ENCODE assay signal across 15 cellular contexts in the genomic region with DNA sequence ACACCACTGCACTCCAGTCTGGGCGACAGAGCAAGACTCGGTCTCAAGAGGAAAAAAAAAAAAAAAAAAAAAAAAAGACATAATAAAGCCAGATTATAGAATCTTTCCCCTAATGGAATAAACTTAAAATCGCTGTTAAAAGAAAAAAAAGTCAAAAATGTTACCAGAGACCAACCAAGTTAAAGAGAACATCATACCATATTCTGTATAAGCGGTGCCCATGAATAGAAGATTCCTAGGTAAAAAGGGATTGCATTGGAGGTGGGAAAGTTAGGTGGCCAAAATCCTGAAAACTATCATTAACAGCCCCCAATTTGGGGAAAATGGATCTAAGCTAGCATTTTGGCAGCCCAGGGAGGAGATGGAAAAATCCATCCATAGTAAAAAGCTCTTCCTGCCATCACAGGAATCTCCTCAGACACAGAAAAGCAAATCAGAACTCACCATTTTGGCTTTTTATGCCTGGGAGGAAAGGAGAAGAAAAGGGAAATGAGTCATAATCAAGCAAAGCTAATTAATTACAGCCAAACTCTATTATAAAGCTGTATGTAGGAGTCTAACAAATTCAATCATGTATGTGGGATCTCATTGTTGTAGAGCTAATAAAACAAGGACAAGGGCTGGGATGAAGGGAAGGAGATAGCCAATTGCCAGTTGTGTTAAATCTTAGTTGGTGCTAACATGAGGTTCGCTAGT.
DNase-seq lines count a peak whose midpoint lies in the region; ATAC-seq and TF ChIP-seq lines count a peak whose summit lies in the region.
"Had no signal": no experiment of that assay in that cellular context is flagged by ENCODE, and none has a peak within 500 bp of the region (broad histone marks: within the 10 kb centered on the region; RNA-seq: fewer than 3 reads in every experiment).

No MANE protein-coding gene starts in this region.

- peak; percentile 59 for DNase-seq in A673 (ENCODE audit: low spot score)
- DNase-seq in HFFc6 = no peak
- no peak for DNase-seq in endodermal cell
- peak; percentile 17 for DNase-seq in osteoblast (ENCODE audit: insufficient read length, low spot score, missing footprints)
- DNase-seq in T-cell = no peak
- no peak for DNase-seq in H7
- DNase-seq: AML-193; Caco-2; CD8-positive, alpha-beta memory T cell; IMR-90; KBM-7 had no signal

- H3K4me3 Mint-ChIP-seq in HFFc6 = no peak overlapping the region
- no peak overlapping the region for H3K4me3 Mint-ChIP-seq in endodermal cell
- no peak overlapping the region for H3K4me3 Mint-ChIP-seq in T-cell
- H3K4me3 Mint-ChIP-seq: CD8-positive, alpha-beta memory T cell had no signal

- no peaks in the 10 kb centered on the region for H3K9me3 ChIP-seq in A673 (ENCODE audit: low read depth, low read length, poor library complexity, severe bottlenecking)
- peaks cover 5% of the 10 kb centered on the region for H3K9me3 ChIP-seq in endodermal cell (ENCODE audit: control insufficient read depth, low read length)
- no peaks in the 10 kb centered on the region for H3K9me3 ChIP-seq in osteoblast (ENCODE audit: low read depth, low read length)
- H3K9me3 ChIP-seq: Caco-2, HAP-1 had no signal

- H3K27ac ChIP-seq in A673 (ENCODE audit: low read depth, low read length, poor library complexity, severe bottlenecking) (no peak overlapping the region), endodermal cell (ENCODE audit: low read depth, low read length) (no peak overlapping the region), osteoblast (ENCODE audit: low read depth, low read length) (no peak overlapping the region)
- H3K27ac ChIP-seq: 22Rv1, BLaER1 had no signal

- POLR2A ChIA-PET in A673 (lab: Charles Lee; ENCODE audit: low non-redundant PET) (no interaction called here), T-cell (lab: Charles Lee) (no interaction called here)

- H3K4me3 ChIP-seq in A673 (ENCODE audit: low read depth, low read length, poor library complexity, severe bottlenecking) = no peak overlapping the region
- peak overlapping the region; percentile 53 for H3K4me3 ChIP-seq in endodermal cell (ENCODE audit: low read length)
- no peak overlapping the region for H3K4me3 ChIP-seq in osteoblast (ENCODE audit: insufficient read depth, low read length)
- no peak overlapping the region for H3K4me3 ChIP-seq in H7 (ENCODE audit: insufficient read depth, low read depth, low read length)
- H3K4me3 ChIP-seq: BLaER1, HAP-1 had no signal

- H3K27ac Mint-ChIP-seq in HFFc6 (peak overlapping the region; percentile 2; the same call in 1 of the 2 replicates), endodermal cell (peak overlapping the region; percentile 15), T-cell (no peak overlapping the region)

- intact Hi-C loops in A673 (cut with micrococcal nuclease; ENCODE audit: unreplicated experiment) = no loop called here

- H3K4me1 Mint-ChIP-seq in HFFc6 (ENCODE audit: low read depth) (peaks cover 46% of the 10 kb centered on the region), endodermal cell (peaks cover 44% of the 10 kb centered on the region), T-cell (no peaks in the 10 kb centered on the region)

- H3K27me3 ChIP-seq in A673 (replicated peaks; ENCODE audit: insufficient read depth, low read depth, low read length, poor library complexity) (no peaks in the 10 kb centered on the region), endodermal cell (ENCODE audit: control insufficient read depth, insufficient read depth, low read length, poor library complexity, severe bottlenecking) (no peaks in the 10 kb centered on the region), osteoblast (ENCODE audit: insufficient read depth, low read length) (no peaks in the 10 kb centered on the region), H7 (ENCODE audit: control insufficient read depth, insufficient read depth, low read length) (no peaks in the 10 kb centered on the region)
- H3K27me3 ChIP-seq: BLaER1 had no signal

- H3K4me1 ChIP-seq in A673 (ENCODE audit: insufficient read depth, low read length, poor library complexity, severe bottlenecking) (peaks cover 4% of the 10 kb centered on the region), endodermal cell (ENCODE audit: control insufficient read depth, insufficient read depth, low read length) (peaks cover 7% of the 10 kb centered on the region), osteoblast (ENCODE audit: insufficient read depth, low read length) (no peaks in the 10 kb centered on the region)
- H3K4me1 ChIP-seq: BLaER1, Caco-2, HAP-1 had no signal

- no peak for ATAC-seq in T-cell (replicated peaks in 1 of 4)
- no peak for ATAC-seq in GM19328 (IDR thresholded peaks at IDR 0.05; ENCODE audit: unreplicated experiment)

- H4K20me1 ChIP-seq in osteoblast (ENCODE audit: insufficient read depth, low read length) = no peaks in the 10 kb centered on the region
- H4K20me1 ChIP-seq: BLaER1 had no signal

- H3K9me3 Mint-ChIP-seq in HFFc6 (peaks cover 5% of the 10 kb centered on the region; the same call in 1 of the 2 replicates), endodermal cell (no peaks in the 10 kb centered on the region), T-cell (peaks cover 0 to 6% (median 0%) of the 10 kb centered on the region in 3 donors)

- H3K27me3 Mint-ChIP-seq in HFFc6 (ENCODE audit: insufficient read depth) = no peaks in the 10 kb centered on the region; the same call in 1 of the 2 replicates
- H3K27me3 Mint-ChIP-seq in endodermal cell (ENCODE audit: insufficient read depth) = no peaks in the 10 kb centered on the region
- no peaks in the 10 kb centered on the region for H3K27me3 Mint-ChIP-seq in T-cell

- TF ChIP-seq CTCF in A673 (conservative IDR thresholded peaks at IDR 0.05; ENCODE audit: low read depth, low read length) = no peak
- TF ChIP-seq CTCF in HFFc6 (IDR thresholded peaks at IDR 0.05) = no peak
- no peak for TF ChIP-seq CTCF in endodermal cell (conservative IDR thresholded peaks at IDR 0.05)
- no peak for TF ChIP-seq CTCF in osteoblast (IDR thresholded peaks at IDR 0.05; ENCODE audit: extremely low read depth, low read depth, low read length)

- H2AFZ ChIP-seq in osteoblast (ENCODE audit: low read length) = no peak overlapping the region

- BruUV-seq in A673 (replicated peaks; lab: Mats Ljungman, UMichigan) = no TSS peak

- H3K4me2 ChIP-seq in osteoblast (ENCODE audit: insufficient read depth, low read length) = no peak overlapping the region
- H3K4me2 ChIP-seq: BLaER1 had no signal

- no peak overlapping the region for H3K9ac ChIP-seq in endodermal cell (ENCODE audit: extremely low read depth, low read length, poor library complexity, severe bottlenecking)
- H3K9ac ChIP-seq: BLaER1 had no signal

- H3K36me3 ChIP-seq in A673 (ENCODE audit: insufficient read depth, low read length, poor library complexity, severe bottlenecking) (no peaks in the 10 kb centered on the region), endodermal cell (ENCODE audit: control insufficient read depth, insufficient read depth, low read length) (no peaks in the 10 kb centered on the region), osteoblast (ENCODE audit: insufficient read depth, low read length) (no peaks in the 10 kb centered on the region), H7 (replicated peaks; ENCODE audit: control insufficient read depth, insufficient read depth, low read length) (no peaks in the 10 kb centered on the region)
- H3K36me3 ChIP-seq: HAP-1 had no signal

- CTCF ChIA-PET in A673 (lab: Charles Lee) (interaction anchor here (0.7 kb wide), 1 partner anchor 12 kb away, joined by 5 read pairs; no protein-coding TSS in a partner anchor), T-cell (lab: Charles Lee) (no interaction called here)

- WGBS in endodermal cell (ENCODE audit: insufficient coverage in 1 of 2, insufficient read length in 1 of 2), 2 experiments = 97 to 100% methylated on average over 1 to 4 of the region's 5 CpGs

- peaks cover 19% of the 10 kb centered on the region for H3K36me3 Mint-ChIP-seq in HFFc6 (ENCODE audit: low read depth)
- peaks cover 4% of the 10 kb centered on the region for H3K36me3 Mint-ChIP-seq in endodermal cell (ENCODE audit: low read depth)
- peaks cover 61% of the 10 kb centered on the region for H3K36me3 Mint-ChIP-seq in T-cell

- H3K79me2 ChIP-seq in osteoblast (ENCODE audit: insufficient read depth, low read length) = no peaks in the 10 kb centered on the region

Comparison
In these comparisons a context has a peak if more than half of its experiments do, and no peak if none do; other contexts are left out.
1. DNase-seq: peak in A673 (single experiment) and osteoblast (single experiment); none in HFFc6 (single experiment), endodermal cell (single experiment), T-cell (0 of 34) and H7 (single experiment).
2. H3K27ac Mint-ChIP-seq: peak in HFFc6 (single experiment) and endodermal cell (single experiment); none in T-cell (0 of 2).